ENCODE assay signal across 1 cellular context in genomic region chr1:65066379-65066765, GRCh38.
TF ChIP-seq lines count a peak whose summit lies in the region.

No MANE protein-coding gene starts in this region.

TF ChIP-seq in HEK293, 187 proteins besides CTCF, POLR2A, EP300 and RAD21 (continued from another document):
- TF ChIP-seq ZNF513 (tag by site-specific recombination; IDR thresholded peaks at IDR 0.05) (peak; percentile 91), ZNF692 (tag by site-specific recombination; IDR thresholded peaks at IDR 0.05) (no peak), MZF1 (tag by site-specific recombination; IDR thresholded peaks at IDR 0.05; ENCODE audit: borderline replicate concordance) (no peak), MEIS1 (CRISPR knock-in tag; IDR thresholded peaks at IDR 0.05; ENCODE audit: borderline replicate concordance) (no peak), ZSCAN18 (tag by site-specific recombination; IDR thresholded peaks at IDR 0.05) (no peak), KLF17 (tag by site-specific recombination; IDR thresholded peaks at IDR 0.05) (no peak), WT1 (tag by site-specific recombination; IDR thresholded peaks at IDR 0.05) (0 out of 2 replicates have a peak, but pooled peaks have one; percentile 37), ZNF398 (tag by site-specific recombination; IDR thresholded peaks at IDR 0.05) (0 out of 2 replicates have a peak, but pooled peaks have one; percentile 93), ZFP37 (tag by site-specific recombination; IDR thresholded peaks at IDR 0.05) (0 out of 2 replicates have a peak, but pooled peaks have one; percentile 64), PRDM10 (tag by site-specific recombination; IDR thresholded peaks at IDR 0.05) (peak; percentile 88)
